Comparison of ENCODE assay signal across 21 cellular contexts in genomic region chr3:163422671-163423070, GRCh38.
"Had no signal": no experiment of that assay in that cellular context is flagged by ENCODE, and none has a peak within 500 bp of the region (broad histone marks: within the 10 kb centered on the region; RNA-seq: fewer than 3 reads in every experiment).

No MANE protein-coding gene starts in this region.

- H3K4me3 ChIP-seq: body of pancreas, PC-9 had no signal

- H3K27ac ChIP-seq: body of pancreas, PC-9 had no signal

- H3K4me1 ChIP-seq: body of pancreas had no signal

- DNase-seq: activated CD4-positive, alpha-beta T cell treated with anti-CD3 and anti-CD28 coated beads for 48 hours; activated CD4-positive, alpha-beta T cell treated with anti-CD3 and anti-CD28 coated beads, Interleukin-2, amount 50 U/mL, for 4 hours; activated CD4-positive, CD25-positive, alpha-beta regulatory T cell treated with anti-CD3 and anti-CD28 coated beads, Interleukin-2, amount 50 U/mL, for 72 hours; activated CD8-positive, alpha-beta T cell treated with anti-CD3 and anti-CD28 coated beads, Interleukin-2, amount 10 ng/mL, durations not matched to agents 7 days and 5 days; activated effector memory CD4-positive, alpha-beta T cell treated with Interleukin-2 at 50 U/mL for 16 hours; activated naive CD4-positive, alpha-beta T cell; activated T-cell treated with anti-CD3 and anti-CD28 coated beads, Interleukin-2, amount 50 U/mL, for 24 hours; aorta; body of pancreas; central memory CD4-positive, alpha-beta T cell; Karpas-422; NCI-H1436 treated with DMSO at 0.1 percent for 48 hours; NCI-H187; NCI-H2081; NCI-H2171 treated with DMSO at 0.1 percent for 48 hours; NCI-H226; NCI-H526 treated with DMSO at 0.1 percent for 48 hours; PC-9; SIG-M5; T-helper 1 cell had no signal

- H3K9me3 ChIP-seq: body of pancreas had no signal

- H3K27me3 ChIP-seq: body of pancreas had no signal

- H2AFZ ChIP-seq: PC-9 had no signal

- ATAC-seq: activated CD8-positive, alpha-beta T cell treated with anti-CD3 and anti-CD28 coated beads, Interleukin-2, amount 10 ng/mL, durations not matched to agents 7 days and 5 days; body of pancreas had no signal

- H3K4me2 ChIP-seq: PC-9 had no signal

- FAIRE-seq: bronchial epithelial cell had no signal
